Comparison of ENCODE assay signal across 14 cellular contexts in the genomic region with DNA sequence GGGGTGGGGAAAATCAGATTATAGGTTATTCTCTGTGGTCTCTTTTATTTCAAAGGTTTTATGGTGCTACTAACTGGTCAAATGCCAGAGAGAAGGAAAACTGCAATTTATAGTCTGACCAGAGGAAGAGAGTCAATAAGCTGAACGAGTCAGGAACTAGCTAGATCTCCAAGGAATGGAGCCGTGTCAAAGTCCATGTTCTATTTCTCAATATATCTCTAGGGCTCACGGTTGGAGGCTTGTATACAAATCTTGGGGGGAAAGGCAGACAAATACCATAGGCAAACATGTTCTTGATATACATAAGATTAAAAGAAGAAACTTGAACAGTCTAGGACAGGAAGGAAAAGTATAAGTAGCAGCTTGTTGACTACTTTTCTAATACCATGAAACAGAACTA.
"Had no signal": no experiment of that assay in that cellular context is flagged by ENCODE, and none has a peak within 500 bp of the region (broad histone marks: within the 10 kb centered on the region; RNA-seq: fewer than 3 reads in every experiment).

No MANE protein-coding gene starts in this region.

- ATAC-seq: esophagus mucosa; stimulated activated naive B cell treated with anti-CD40 and anti-IgM and Interleukin-4, amounts not matched to agents 10 μg/mL and 1 μg/mL and 100 μg/mL, for 72 hours had no signal

- H3K27ac ChIP-seq: ascending aorta, breast epithelium, right lobe of liver, spleen had no signal

- DNase-seq: activated CD4-positive, alpha-beta T cell treated with anti-CD3 and anti-CD28 coated beads, Interleukin-2, amount 50 U/mL, for 48 hours; activated gamma-delta T cell; cerebellar nuclear complex; effector CD8-positive, alpha-beta T cell; mesendoderm; nephron progenitor cell; nucleus accumbens; right lobe of liver; spleen; stimulated activated naive B cell treated with anti-CD40 and anti-IgM and Interleukin-4, amounts not matched to agents 10 μg/mL and 1 μg/mL and 100 μg/mL, for 72 hours; T-helper 2 cell had no signal
